3 cellular contexts compared by ENCODE assay signal in the genomic region with DNA sequence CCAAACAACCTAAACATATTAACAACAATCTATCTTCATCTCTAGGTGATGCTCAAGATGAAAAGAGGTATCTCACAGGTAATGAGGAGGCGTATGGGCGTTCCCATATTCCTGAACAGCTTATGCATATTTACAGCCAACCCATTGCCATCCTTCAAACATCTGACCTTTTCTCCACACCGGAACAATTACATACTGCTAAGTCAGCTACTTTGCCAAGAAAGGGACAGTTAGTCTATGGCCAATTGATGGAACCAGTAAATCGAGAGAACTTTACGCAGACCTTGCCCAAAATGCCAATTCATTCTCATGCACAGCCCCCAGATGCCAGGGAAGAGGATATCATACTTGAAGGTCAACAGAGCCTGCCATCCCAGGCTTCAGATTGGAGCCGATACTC.
TF ChIP-seq lines count a peak whose summit lies in the region.

No MANE protein-coding gene starts in this region.

TF ChIP-seq in HepG2, 621 proteins besides CTCF, POLR2A, EP300 and RAD21:
- TF ChIP-seq MAFK (conservative IDR thresholded peaks at IDR 0.05 in 1 of 2, IDR thresholded peaks at IDR 0.05 in 1 of 2; ENCODE audit: low read length in 2 of 2) (peak; percentile 77 to 83), MAFF (IDR thresholded peaks at IDR 0.05; ENCODE audit: low read depth, low read length) (peak; percentile 76), REPIN1 (CRISPR knock-in tag; IDR thresholded peaks at IDR 0.05; ENCODE audit: borderline replicate concordance, low read depth) (no peak)
TF ChIP-seq in HepG2: peak in this region for 2.

TF ChIP-seq in K562, 482 proteins besides CTCF, POLR2A, EP300 and RAD21:
- TF ChIP-seq, protein P1, sequence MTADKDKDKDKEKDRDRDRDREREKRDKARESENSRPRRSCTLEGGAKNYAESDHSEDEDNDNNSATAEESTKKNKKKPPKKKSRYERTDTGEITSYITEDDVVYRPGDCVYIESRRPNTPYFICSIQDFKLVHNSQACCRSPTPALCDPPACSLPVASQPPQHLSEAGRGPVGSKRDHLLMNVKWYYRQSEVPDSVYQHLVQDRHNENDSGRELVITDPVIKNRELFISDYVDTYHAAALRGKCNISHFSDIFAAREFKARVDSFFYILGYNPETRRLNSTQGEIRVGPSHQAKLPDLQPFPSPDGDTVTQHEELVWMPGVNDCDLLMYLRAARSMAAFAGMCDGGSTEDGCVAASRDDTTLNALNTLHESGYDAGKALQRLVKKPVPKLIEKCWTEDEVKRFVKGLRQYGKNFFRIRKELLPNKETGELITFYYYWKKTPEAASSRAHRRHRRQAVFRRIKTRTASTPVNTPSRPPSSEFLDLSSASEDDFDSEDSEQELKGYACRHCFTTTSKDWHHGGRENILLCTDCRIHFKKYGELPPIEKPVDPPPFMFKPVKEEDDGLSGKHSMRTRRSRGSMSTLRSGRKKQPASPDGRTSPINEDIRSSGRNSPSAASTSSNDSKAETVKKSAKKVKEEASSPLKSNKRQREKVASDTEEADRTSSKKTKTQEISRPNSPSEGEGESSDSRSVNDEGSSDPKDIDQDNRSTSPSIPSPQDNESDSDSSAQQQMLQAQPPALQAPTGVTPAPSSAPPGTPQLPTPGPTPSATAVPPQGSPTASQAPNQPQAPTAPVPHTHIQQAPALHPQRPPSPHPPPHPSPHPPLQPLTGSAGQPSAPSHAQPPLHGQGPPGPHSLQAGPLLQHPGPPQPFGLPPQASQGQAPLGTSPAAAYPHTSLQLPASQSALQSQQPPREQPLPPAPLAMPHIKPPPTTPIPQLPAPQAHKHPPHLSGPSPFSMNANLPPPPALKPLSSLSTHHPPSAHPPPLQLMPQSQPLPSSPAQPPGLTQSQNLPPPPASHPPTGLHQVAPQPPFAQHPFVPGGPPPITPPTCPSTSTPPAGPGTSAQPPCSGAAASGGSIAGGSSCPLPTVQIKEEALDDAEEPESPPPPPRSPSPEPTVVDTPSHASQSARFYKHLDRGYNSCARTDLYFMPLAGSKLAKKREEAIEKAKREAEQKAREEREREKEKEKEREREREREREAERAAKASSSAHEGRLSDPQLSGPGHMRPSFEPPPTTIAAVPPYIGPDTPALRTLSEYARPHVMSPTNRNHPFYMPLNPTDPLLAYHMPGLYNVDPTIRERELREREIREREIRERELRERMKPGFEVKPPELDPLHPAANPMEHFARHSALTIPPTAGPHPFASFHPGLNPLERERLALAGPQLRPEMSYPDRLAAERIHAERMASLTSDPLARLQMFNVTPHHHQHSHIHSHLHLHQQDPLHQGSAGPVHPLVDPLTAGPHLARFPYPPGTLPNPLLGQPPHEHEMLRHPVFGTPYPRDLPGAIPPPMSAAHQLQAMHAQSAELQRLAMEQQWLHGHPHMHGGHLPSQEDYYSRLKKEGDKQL (CRISPR knock-in tag; IDR thresholded peaks at IDR 0.05; ENCODE audit: borderline replicate concordance): no peak
- TF ChIP-seq ATF7 (IDR thresholded peaks at IDR 0.05): no peak
- TF ChIP-seq ZNF324 (CRISPR knock-in tag; IDR thresholded peaks at IDR 0.05): no peak
- no peak for TF ChIP-seq BHLHE40 (IDR thresholded peaks at IDR 0.05; ENCODE audit: low read length)
- TF ChIP-seq C11orf30 (IDR thresholded peaks at IDR 0.05; ENCODE audit: low read depth): peak; percentile 29; the same call in 1 of the 2 replicates
- TF ChIP-seq, protein P2, sequence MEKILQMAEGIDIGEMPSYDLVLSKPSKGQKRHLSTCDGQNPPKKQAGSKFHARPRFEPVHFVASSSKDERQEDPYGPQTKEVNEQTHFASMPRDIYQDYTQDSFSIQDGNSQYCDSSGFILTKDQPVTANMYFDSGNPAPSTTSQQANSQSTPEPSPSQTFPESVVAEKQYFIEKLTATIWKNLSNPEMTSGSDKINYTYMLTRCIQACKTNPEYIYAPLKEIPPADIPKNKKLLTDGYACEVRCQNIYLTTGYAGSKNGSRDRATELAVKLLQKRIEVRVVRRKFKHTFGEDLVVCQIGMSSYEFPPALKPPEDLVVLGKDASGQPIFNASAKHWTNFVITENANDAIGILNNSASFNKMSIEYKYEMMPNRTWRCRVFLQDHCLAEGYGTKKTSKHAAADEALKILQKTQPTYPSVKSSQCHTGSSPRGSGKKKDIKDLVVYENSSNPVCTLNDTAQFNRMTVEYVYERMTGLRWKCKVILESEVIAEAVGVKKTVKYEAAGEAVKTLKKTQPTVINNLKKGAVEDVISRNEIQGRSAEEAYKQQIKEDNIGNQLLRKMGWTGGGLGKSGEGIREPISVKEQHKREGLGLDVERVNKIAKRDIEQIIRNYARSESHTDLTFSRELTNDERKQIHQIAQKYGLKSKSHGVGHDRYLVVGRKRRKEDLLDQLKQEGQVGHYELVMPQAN (IDR thresholded peaks at IDR 0.05; ENCODE audit: borderline replicate concordance): no peak
- TF ChIP-seq JUND (IDR thresholded peaks at IDR 0.05; ENCODE audit: borderline replicate concordance, low read depth, low read length): no peak
- TF ChIP-seq JUND (tag; IDR thresholded peaks at IDR 0.05; ENCODE audit: borderline replicate concordance, low read depth, low read length): no peak
- TF ChIP-seq ZFX (CRISPR knock-in tag; IDR thresholded peaks at IDR 0.05): no peak
- TF ChIP-seq MAFK (IDR thresholded peaks at IDR 0.05; ENCODE audit: low read length): peak; percentile 33; the same call in 1 of the 2 replicates
- peak; percentile 61 for TF ChIP-seq ZNF316 (IDR thresholded peaks at IDR 0.05)
- TF ChIP-seq, protein P3, sequence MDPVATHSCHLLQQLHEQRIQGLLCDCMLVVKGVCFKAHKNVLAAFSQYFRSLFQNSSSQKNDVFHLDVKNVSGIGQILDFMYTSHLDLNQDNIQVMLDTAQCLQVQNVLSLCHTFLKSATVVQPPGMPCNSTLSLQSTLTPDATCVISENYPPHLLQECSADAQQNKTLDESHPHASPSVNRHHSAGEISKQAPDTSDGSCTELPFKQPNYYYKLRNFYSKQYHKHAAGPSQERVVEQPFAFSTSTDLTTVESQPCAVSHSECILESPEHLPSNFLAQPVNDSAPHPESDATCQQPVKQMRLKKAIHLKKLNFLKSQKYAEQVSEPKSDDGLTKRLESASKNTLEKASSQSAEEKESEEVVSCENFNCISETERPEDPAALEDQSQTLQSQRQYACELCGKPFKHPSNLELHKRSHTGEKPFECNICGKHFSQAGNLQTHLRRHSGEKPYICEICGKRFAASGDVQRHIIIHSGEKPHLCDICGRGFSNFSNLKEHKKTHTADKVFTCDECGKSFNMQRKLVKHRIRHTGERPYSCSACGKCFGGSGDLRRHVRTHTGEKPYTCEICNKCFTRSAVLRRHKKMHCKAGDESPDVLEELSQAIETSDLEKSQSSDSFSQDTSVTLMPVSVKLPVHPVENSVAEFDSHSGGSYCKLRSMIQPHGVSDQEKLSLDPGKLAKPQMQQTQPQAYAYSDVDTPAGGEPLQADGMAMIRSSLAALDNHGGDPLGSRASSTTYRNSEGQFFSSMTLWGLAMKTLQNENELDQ (CRISPR knock-in tag; IDR thresholded peaks at IDR 0.05; ENCODE audit: borderline replicate concordance): no peak

TF ChIP-seq in endothelial cell of umbilical vein, 7 proteins besides CTCF, POLR2A, EP300 and RAD21:
- TF ChIP-seq GATA2 (IDR thresholded peaks at IDR 0.05; ENCODE audit: insufficient read depth, insufficient read length, low read depth, low read length) (no peak), JUN (IDR thresholded peaks at IDR 0.05; ENCODE audit: borderline replicate concordance, insufficient read depth, insufficient read length, low read depth) (no peak), POLR2AphosphoS5 (IDR thresholded peaks at IDR 0.05; ENCODE audit: insufficient read depth, low read depth, low read length) (no peak), FOS (IDR thresholded peaks at IDR 0.05; ENCODE audit: borderline replicate concordance, insufficient read depth, low read length) (no peak), EZH2 (IDR thresholded peaks at IDR 0.05; ENCODE audit: borderline replicate concordance, low read depth, low read length, severe bottlenecking) (no peak), MYC (IDR thresholded peaks at IDR 0.05; ENCODE audit: low read depth, low read length) (no peak)
- TF ChIP-seq, protein P4, sequence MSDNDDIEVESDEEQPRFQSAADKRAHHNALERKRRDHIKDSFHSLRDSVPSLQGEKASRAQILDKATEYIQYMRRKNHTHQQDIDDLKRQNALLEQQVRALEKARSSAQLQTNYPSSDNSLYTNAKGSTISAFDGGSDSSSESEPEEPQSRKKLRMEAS (IDR thresholded peaks at IDR 0.05; ENCODE audit: insufficient read depth, insufficient read length): no peak
TF ChIP-seq in endothelial cell of umbilical vein: peak in this region for 0.
